20 cellular contexts compared by ENCODE assay signal in genomic region chr17:19730829-19731228, GRCh38. TPM values are rescaled to one million over a fixed set of nuclear protein-coding genes. Genes with fewer than 3 reads are reported as not detected.
"Had no signal": no experiment of that assay in that cellular context is flagged by ENCODE, and none has a peak within 500 bp of the region (broad histone marks: within the 10 kb centered on the region; RNA-seq: fewer than 3 reads in every experiment).

No MANE protein-coding gene starts in this region.

- ATAC-seq: esophagus mucosa, natural killer cell had no signal

- H3K4me3 ChIP-seq: cardiac muscle cell, colonic mucosa, hepatocyte, right atrium auricular region had no signal

- DNase-seq: activated CD4-positive, alpha-beta T cell treated with anti-CD3 and anti-CD28 coated beads, Interleukin-2, amount 10 ng/mL, durations not matched to agents 7 days and 5 days; activated CD8-positive, alpha-beta memory T cell treated with anti-CD3 and anti-CD28 coated beads, Interleukin-2, amount 50 U/mL, for 48 hours; activated gamma-delta T cell treated with Interleukin-2 at 50 U/mL for 16 hours; colonic mucosa; mesendoderm; natural killer cell; small intestine; stimulated activated CD4-positive, alpha-beta T cell treated with anti-CD3 and anti-CD28 coated beads, Interleukin-4, amount 100 ng/mL, for 24 hours; stimulated activated CD8-positive, alpha-beta memory T cell treated with anti-CD3 and anti-CD28 coated beads, Interleukin-4, amount 100 ng/mL, for 48 hours; stimulated activated naive CD4-positive, alpha-beta T cell treated with Interleukin-2 at 50 U/mL for 16 hours had no signal

- H3K9me3 ChIP-seq: colonic mucosa, right atrium auricular region had no signal

- H3K27ac ChIP-seq: cardiac muscle cell, colonic mucosa, hepatocyte, right atrium auricular region had no signal

- H3K27me3 ChIP-seq: cardiac muscle cell, colonic mucosa, hepatocyte, right atrium auricular region had no signal

RNA-seq across cellular contexts. Expression of gene SLC47A2, which starts 14.4 kb away (rescaled TPM):
- total RNA-seq: activated CD4-positive, alpha-beta T cell treated with anti-CD3 and anti-CD28 coated beads, Interleukin-2, amount 10 ng/mL, durations not matched to agents 7 days and 5 days; astrocyte; fibroblast of villous mesenchyme; glomerular endothelial cell; liver; natural killer cell; progenitor cell of endocrine pancreas; right atrium auricular region; ureter had no signal
- polyA plus RNA-seq: hepatocyte had no signal

RNA-seq across cellular contexts. Expression of gene ALDH3A1, which starts 17.3 kb away (rescaled TPM):
- total RNA-seq: activated CD4-positive, alpha-beta T cell treated with anti-CD3 and anti-CD28 coated beads, Interleukin-2, amount 10 ng/mL, durations not matched to agents 7 days and 5 days; astrocyte; cardiac muscle cell; fibroblast of villous mesenchyme; glomerular endothelial cell; natural killer cell had no signal
- polyA plus RNA-seq: cardiac muscle cell had no signal
